ENCODE assay signal across 14 cellular contexts in genomic region chr16:64211306-64211705, GRCh38.
"Had no signal": no experiment of that assay in that cellular context is flagged by ENCODE, and none has a peak within 500 bp of the region (broad histone marks: within the 10 kb centered on the region; RNA-seq: fewer than 3 reads in every experiment).

No MANE protein-coding gene starts in this region.

- H3K27ac Mint-ChIP-seq: activated naive CD4-positive, alpha-beta T cell treated with anti-CD3 and anti-CD28 coated beads, Interleukin-2, amount 50 U/mL, for 24 hours; nephron progenitor cell had no signal

- H3K4me3 ChIP-seq: breast epithelium, gastrocnemius medialis, heart right ventricle, left lung had no signal

- H3K9ac ChIP-seq: parathyroid adenoma had no signal

- H2AFZ ChIP-seq: parathyroid adenoma had no signal

- DNase-seq: activated effector memory CD4-positive, alpha-beta T cell treated with Interleukin-2 at 50 U/mL for 16 hours; activated T-cell treated with anti-CD3 and anti-CD28 coated beads, Interleukin-2, amount 50 U/mL, for 1 hour; amniotic stem cell; gastrocnemius medialis; heart right ventricle; left lung; mesendoderm; nephron progenitor cell; stimulated activated CD4-positive, alpha-beta T cell treated with anti-CD3 and anti-CD28 coated beads, Interleukin-15, amount 100 ng/mL, for 24 hours; stimulated activated CD4-positive, alpha-beta T cell treated with anti-CD3 and anti-CD28 coated beads, Interleukin-4, amount 100 ng/mL, for 24 hours had no signal

- H3K9me3 ChIP-seq: breast epithelium, gastrocnemius medialis, heart right ventricle, left lung had no signal

- H3K9me3 Mint-ChIP-seq: nephron progenitor cell had no signal

- ATAC-seq: activated CD4-positive, CD25-positive, alpha-beta regulatory T cell treated with anti-CD3 and anti-CD28 coated beads, Interleukin-2, amount 50 U/mL, for 24 hours; gastrocnemius medialis; left lung had no signal

- H3K4me3 Mint-ChIP-seq: activated naive CD4-positive, alpha-beta T cell treated with anti-CD3 and anti-CD28 coated beads, Interleukin-2, amount 50 U/mL, for 24 hours; nephron progenitor cell had no signal

- H3K36me3 ChIP-seq: breast epithelium, gastrocnemius medialis, heart right ventricle, left lung had no signal

- H3K27me3 Mint-ChIP-seq: activated naive CD4-positive, alpha-beta T cell treated with anti-CD3 and anti-CD28 coated beads, Interleukin-2, amount 50 U/mL, for 24 hours had no signal

- H3K4me1 ChIP-seq: breast epithelium, gastrocnemius medialis, left lung, parathyroid adenoma had no signal

- H3K79me2 ChIP-seq: parathyroid adenoma had no signal

- H3K4me1 Mint-ChIP-seq: activated naive CD4-positive, alpha-beta T cell treated with anti-CD3 and anti-CD28 coated beads, Interleukin-2, amount 50 U/mL, for 24 hours had no signal

- H3K36me3 Mint-ChIP-seq: activated naive CD4-positive, alpha-beta T cell treated with anti-CD3 and anti-CD28 coated beads, Interleukin-2, amount 50 U/mL, for 24 hours had no signal

- H3K27ac ChIP-seq: breast epithelium, gastrocnemius medialis, heart right ventricle, left lung, parathyroid adenoma had no signal

- H3K27me3 ChIP-seq: breast epithelium, gastrocnemius medialis, heart right ventricle, left lung had no signal
